Comparison of ENCODE assay signal across 1 cellular context in the genomic region with DNA sequence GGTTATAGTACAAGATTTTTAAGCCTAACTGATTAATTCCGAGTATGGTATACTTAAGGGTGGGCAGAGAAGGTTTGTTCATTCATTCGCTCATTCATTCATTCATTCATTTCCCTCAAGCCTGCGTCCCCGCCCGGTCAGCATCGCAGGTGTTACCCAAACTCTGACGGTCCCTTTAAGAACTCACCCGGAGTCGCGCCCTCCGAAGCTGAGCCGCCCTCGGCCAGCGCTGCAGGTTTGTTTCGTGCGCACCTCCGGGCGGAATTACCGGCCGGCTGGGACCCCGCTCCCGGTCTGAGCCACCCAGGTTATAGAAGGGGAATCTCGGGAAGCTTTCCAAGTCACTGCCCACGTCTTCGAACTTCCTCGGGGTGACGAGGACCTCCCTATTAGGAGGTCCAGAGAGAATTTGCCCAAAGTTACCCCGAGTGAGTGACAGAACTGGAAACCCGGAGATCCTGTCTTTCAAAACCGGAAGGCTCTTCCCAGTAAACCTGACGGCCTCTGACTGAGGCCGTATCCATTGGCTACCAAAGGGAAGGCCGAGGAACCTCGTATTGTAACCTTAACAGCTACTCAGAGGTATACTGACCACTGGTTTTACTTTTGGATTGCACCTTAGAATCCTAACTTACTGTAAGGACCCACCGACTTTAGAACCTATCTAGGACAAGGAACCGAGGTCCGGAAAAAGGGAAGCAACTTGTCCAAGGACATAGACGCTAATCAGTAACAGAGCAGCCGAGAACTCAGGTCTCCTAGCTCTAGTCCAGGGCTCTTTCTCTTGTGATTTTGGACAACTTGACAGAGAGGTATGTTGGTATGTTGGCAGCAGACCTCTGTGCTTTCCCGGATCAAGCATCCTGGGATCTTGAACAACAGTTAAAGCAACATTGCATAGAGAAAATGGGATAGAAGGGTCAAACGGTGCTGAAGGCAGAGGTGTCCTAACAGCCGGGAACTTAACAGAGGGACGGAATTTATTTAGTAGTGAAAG.
TF ChIP-seq lines count a peak whose summit lies in the region.

No MANE protein-coding gene starts in this region.

TF ChIP-seq in HEK293, 187 proteins besides CTCF, POLR2A, EP300 and RAD21 (continued from another document):
- TF ChIP-seq ZBTB48 (tag by site-specific recombination; IDR thresholded peaks at IDR 0.05) (peak; percentile 3; the same call in 1 of the 2 replicates), MYNN (tag by site-specific recombination; IDR thresholded peaks at IDR 0.05; ENCODE audit: borderline replicate concordance) (no peak), ZNF274 (IDR thresholded peaks at IDR 0.05; ENCODE audit: low read length) (no peak), ZNF274 (tag by site-specific recombination; IDR thresholded peaks at IDR 0.05; ENCODE audit: borderline replicate concordance) (no peak), OSR2 (tag by site-specific recombination; IDR thresholded peaks at IDR 0.05) (no peak), SALL2 (tag by site-specific recombination; IDR thresholded peaks at IDR 0.05; ENCODE audit: borderline replicate concordance) (no peak), ZFHX2 (tag by site-specific recombination; conservative IDR thresholded peaks at IDR 0.05) (no peak), ZNF768 (tag by site-specific recombination; IDR thresholded peaks at IDR 0.05) (no peak), ZNF433 (tag by site-specific recombination; IDR thresholded peaks at IDR 0.05; ENCODE audit: low read depth) (no peak), ZFP41 (tag by site-specific recombination; IDR thresholded peaks at IDR 0.05; ENCODE audit: borderline replicate concordance) (no peak), ZNF530 (tag by site-specific recombination; IDR thresholded peaks at IDR 0.05; ENCODE audit: low read depth) (no peak), ZNF354C (tag by site-specific recombination; IDR thresholded peaks at IDR 0.05; ENCODE audit: borderline replicate concordance, low read depth) (no peak), ZNF626 (tag by site-specific recombination; IDR thresholded peaks at IDR 0.05) (no peak), ZSCAN16 (tag by site-specific recombination; IDR thresholded peaks at IDR 0.05) (no peak), ZNF266 (tag by site-specific recombination; IDR thresholded peaks at IDR 0.05; ENCODE audit: low read depth) (no peak), ZNF423 (tag by site-specific recombination; IDR thresholded peaks at IDR 0.05) (no peak), SCRT2 (tag by site-specific recombination; IDR thresholded peaks at IDR 0.05) (no peak), ZNF76 (tag by site-specific recombination; IDR thresholded peaks at IDR 0.05; ENCODE audit: borderline replicate concordance, low read depth) (no peak), ZFP37 (tag by site-specific recombination; IDR thresholded peaks at IDR 0.05) (no peak), KLF8 (tag by site-specific recombination; IDR thresholded peaks at IDR 0.05) (no peak), SP2 (tag by site-specific recombination; IDR thresholded peaks at IDR 0.05) (peak; percentile 26; the same call in 1 of the 2 replicates), ZFP69B (tag by site-specific recombination; IDR thresholded peaks at IDR 0.05) (no peak), ZNF501 (tag by site-specific recombination; IDR thresholded peaks at IDR 0.05) (0 out of 2 replicates have a peak, but pooled peaks have one; percentile 0), ZNF629 (tag by site-specific recombination; IDR thresholded peaks at IDR 0.05) (0 out of 2 replicates have a peak, but pooled peaks have one; percentile 20), SP3 (tag by site-specific recombination; IDR thresholded peaks at IDR 0.05) (peak; percentile 25; the same call in 1 of the 2 replicates)
- TF ChIP-seq, protein P1, sequence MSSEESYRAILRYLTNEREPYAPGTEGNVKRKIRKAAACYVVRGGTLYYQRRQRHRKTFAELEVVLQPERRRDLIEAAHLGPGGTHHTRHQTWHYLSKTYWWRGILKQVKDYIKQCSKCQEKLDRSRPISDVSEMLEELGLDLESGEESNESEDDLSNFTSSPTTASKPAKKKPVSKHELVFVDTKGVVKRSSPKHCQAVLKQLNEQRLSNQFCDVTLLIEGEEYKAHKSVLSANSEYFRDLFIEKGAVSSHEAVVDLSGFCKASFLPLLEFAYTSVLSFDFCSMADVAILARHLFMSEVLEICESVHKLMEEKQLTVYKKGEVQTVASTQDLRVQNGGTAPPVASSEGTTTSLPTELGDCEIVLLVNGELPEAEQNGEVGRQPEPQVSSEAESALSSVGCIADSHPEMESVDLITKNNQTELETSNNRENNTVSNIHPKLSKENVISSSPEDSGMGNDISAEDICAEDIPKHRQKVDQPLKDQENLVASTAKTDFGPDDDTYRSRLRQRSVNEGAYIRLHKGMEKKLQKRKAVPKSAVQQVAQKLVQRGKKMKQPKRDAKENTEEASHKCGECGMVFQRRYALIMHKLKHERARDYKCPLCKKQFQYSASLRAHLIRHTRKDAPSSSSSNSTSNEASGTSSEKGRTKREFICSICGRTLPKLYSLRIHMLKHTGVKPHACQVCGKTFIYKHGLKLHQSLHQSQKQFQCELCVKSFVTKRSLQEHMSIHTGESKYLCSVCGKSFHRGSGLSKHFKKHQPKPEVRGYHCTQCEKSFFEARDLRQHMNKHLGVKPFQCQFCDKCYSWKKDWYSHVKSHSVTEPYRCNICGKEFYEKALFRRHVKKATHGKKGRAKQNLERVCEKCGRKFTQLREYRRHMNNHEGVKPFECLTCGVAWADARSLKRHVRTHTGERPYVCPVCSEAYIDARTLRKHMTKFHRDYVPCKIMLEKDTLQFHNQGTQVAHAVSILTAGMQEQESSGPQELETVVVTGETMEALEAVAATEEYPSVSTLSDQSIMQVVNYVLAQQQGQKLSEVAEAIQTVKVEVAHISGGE (tag by site-specific recombination; conservative IDR thresholded peaks at IDR 0.05; ENCODE audit: low read depth), result peak; percentile 37
- TF ChIP-seq, protein P2, sequence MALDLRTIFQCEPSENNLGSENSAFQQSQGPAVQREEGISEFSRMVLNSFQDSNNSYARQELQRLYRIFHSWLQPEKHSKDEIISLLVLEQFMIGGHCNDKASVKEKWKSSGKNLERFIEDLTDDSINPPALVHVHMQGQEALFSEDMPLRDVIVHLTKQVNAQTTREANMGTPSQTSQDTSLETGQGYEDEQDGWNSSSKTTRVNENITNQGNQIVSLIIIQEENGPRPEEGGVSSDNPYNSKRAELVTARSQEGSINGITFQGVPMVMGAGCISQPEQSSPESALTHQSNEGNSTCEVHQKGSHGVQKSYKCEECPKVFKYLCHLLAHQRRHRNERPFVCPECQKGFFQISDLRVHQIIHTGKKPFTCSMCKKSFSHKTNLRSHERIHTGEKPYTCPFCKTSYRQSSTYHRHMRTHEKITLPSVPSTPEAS (tag by site-specific recombination; IDR thresholded peaks at IDR 0.05), result no peak
- TF ChIP-seq, protein P3, sequence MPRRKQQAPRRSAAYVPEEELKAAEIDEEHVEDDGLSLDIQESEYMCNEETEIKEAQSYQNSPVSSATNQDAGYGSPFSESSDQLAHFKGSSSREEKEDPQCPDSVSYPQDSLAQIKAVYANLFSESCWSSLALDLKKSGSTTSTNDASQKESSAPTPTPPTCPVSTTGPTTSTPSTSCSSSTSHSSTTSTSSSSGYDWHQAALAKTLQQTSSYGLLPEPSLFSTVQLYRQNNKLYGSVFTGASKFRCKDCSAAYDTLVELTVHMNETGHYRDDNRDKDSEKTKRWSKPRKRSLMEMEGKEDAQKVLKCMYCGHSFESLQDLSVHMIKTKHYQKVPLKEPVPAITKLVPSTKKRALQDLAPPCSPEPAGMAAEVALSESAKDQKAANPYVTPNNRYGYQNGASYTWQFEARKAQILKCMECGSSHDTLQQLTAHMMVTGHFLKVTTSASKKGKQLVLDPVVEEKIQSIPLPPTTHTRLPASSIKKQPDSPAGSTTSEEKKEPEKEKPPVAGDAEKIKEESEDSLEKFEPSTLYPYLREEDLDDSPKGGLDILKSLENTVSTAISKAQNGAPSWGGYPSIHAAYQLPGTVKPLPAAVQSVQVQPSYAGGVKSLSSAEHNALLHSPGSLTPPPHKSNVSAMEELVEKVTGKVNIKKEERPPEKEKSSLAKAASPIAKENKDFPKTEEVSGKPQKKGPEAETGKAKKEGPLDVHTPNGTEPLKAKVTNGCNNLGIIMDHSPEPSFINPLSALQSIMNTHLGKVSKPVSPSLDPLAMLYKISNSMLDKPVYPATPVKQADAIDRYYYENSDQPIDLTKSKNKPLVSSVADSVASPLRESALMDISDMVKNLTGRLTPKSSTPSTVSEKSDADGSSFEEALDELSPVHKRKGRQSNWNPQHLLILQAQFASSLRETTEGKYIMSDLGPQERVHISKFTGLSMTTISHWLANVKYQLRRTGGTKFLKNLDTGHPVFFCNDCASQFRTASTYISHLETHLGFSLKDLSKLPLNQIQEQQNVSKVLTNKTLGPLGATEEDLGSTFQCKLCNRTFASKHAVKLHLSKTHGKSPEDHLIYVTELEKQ (tag by site-specific recombination; IDR thresholded peaks at IDR 0.05; ENCODE audit: borderline replicate concordance), result no peak
TF ChIP-seq in HEK293: peak in this region for 10.
